28 cellular contexts compared by ENCODE assay signal in the genomic region with DNA sequence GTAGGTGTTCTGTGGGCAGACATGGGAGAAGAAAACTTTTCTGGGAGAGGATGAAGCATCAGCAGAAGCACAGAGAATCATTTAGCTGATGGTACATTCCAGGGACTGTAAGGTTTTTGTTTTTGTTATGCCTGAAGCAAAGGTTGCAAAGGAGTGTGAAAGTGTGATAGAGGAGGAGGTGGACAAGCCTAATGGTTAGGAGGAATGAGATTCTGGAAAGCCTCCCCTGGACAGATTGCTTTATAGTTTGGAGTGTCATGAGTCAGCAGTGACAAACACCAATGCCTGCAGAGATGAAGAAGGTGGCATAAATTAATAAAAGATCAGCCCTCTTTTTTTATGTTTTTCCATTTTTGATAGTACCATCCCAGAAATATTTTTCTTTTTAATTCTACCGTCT.
"Had no signal": no experiment of that assay in that cellular context is flagged by ENCODE, and none has a peak within 500 bp of the region (broad histone marks: within the 10 kb centered on the region; RNA-seq: fewer than 3 reads in every experiment).

No MANE protein-coding gene starts in this region.

- H2AFZ ChIP-seq: hepatocyte, neural progenitor cell, parathyroid adenoma had no signal

- H3K4me1 Mint-ChIP-seq: naive thymus-derived CD8-positive, alpha-beta T cell; nephron; neural progenitor cell; stimulated activated memory B cell treated with anti-CD40 and anti-IgM and Interleukin-4, amounts not matched to agents 10 μg/mL and 1 μg/mL and 100 μg/mL, for 72 hours; stimulated activated naive CD8-positive, alpha-beta T cell treated with anti-CD3 and anti-CD28 coated beads, Interleukin-15, amount 100 ng/mL, for 72 hours had no signal

- H3K27me3 Mint-ChIP-seq: naive thymus-derived CD8-positive, alpha-beta T cell; stimulated activated memory B cell treated with anti-CD40 and anti-IgM and Interleukin-4, amounts not matched to agents 10 μg/mL and 1 μg/mL and 100 μg/mL, for 72 hours; stimulated activated naive CD8-positive, alpha-beta T cell treated with anti-CD3 and anti-CD28 coated beads, Interleukin-15, amount 100 ng/mL, for 72 hours had no signal

- H3K4me1 ChIP-seq: left lung, lower lobe of right lung, neural progenitor cell, parathyroid adenoma, psoas muscle, right atrium auricular region, right lobe of liver, upper lobe of left lung, vagina had no signal

- H3K9me3 Mint-ChIP-seq: naive thymus-derived CD8-positive, alpha-beta T cell; nephron; neural progenitor cell; stimulated activated memory B cell treated with anti-CD40 and anti-IgM and Interleukin-4, amounts not matched to agents 10 μg/mL and 1 μg/mL and 100 μg/mL, for 72 hours; stimulated activated naive CD8-positive, alpha-beta T cell treated with anti-CD3 and anti-CD28 coated beads, Interleukin-15, amount 100 ng/mL, for 72 hours had no signal

- H3K4me3 Mint-ChIP-seq: naive thymus-derived CD8-positive, alpha-beta T cell; nephron; neural progenitor cell; stimulated activated memory B cell treated with anti-CD40 and anti-IgM and Interleukin-4, amounts not matched to agents 10 μg/mL and 1 μg/mL and 100 μg/mL, for 72 hours; stimulated activated naive CD8-positive, alpha-beta T cell treated with anti-CD3 and anti-CD28 coated beads, Interleukin-15, amount 100 ng/mL, for 72 hours had no signal

- H3K79me2 ChIP-seq: hepatocyte, parathyroid adenoma had no signal

- H3K36me3 Mint-ChIP-seq: neural progenitor cell had no signal

- H3K27ac Mint-ChIP-seq: naive thymus-derived CD8-positive, alpha-beta T cell; nephron; neural progenitor cell; stimulated activated memory B cell treated with anti-CD40 and anti-IgM and Interleukin-4, amounts not matched to agents 10 μg/mL and 1 μg/mL and 100 μg/mL, for 72 hours had no signal

- H3K4me2 ChIP-seq: hepatocyte, neural progenitor cell, smooth muscle cell had no signal

- DNase-seq: islet precursor cell; left colon; left lung; lower lobe of right lung; mammary epithelial cell; mesenchymal stem cell; naive thymus-derived CD8-positive, alpha-beta T cell; occipital lobe; psoas muscle; right lobe of liver; stimulated activated CD4-positive, alpha-beta T cell treated with anti-CD3 and anti-CD28 coated beads, Interleukin-1b, Interleukin-23, amount 100 ng/mL, for 48 hours; stimulated activated CD4-positive, alpha-beta T cell treated with anti-CD3 and anti-CD28 coated beads, Interleukin-2, amount 100 ng/mL, for 48 hours; stimulated activated CD4-positive, alpha-beta T cell treated with anti-CD3 and anti-CD28 coated beads, Interleukin-4, amount 100 ng/mL, for 4 hours; stimulated activated CD8-positive, alpha-beta memory T cell treated with anti-CD3 and anti-CD28 coated beads, Interleukin-4, amount 100 ng/mL, for 48 hours; stimulated activated naive CD4-positive, alpha-beta T cell treated with Interleukin-2 at 50 U/mL for 16 hours; stimulated activated naive CD8-positive, alpha-beta T cell treated with anti-CD3 and anti-CD28 coated beads, Interleukin-15, amount 100 ng/mL, for 72 hours; substantia nigra; transverse colon; upper lobe of left lung had no signal

- H3K27ac ChIP-seq: hepatocyte, left lung, lower lobe of right lung, neural progenitor cell, neutrophil, parathyroid adenoma, psoas muscle, right atrium auricular region, right lobe of liver, transverse colon, upper lobe of left lung, vagina had no signal

- H3K9me3 ChIP-seq: left lung, lower lobe of right lung, neutrophil, psoas muscle, right atrium auricular region, right lobe of liver, transverse colon, upper lobe of left lung, vagina had no signal

- H3K4me3 ChIP-seq: hepatocyte, left lung, lower lobe of right lung, neural progenitor cell, psoas muscle, right atrium auricular region, right lobe of liver, smooth muscle cell, transverse colon, upper lobe of left lung, vagina had no signal

- H3K9ac ChIP-seq: neural progenitor cell, parathyroid adenoma had no signal

- H3K36me3 ChIP-seq: left lung, lower lobe of right lung, neural progenitor cell, neutrophil, right atrium auricular region, right lobe of liver, transverse colon, upper lobe of left lung, vagina had no signal

- ATAC-seq: left colon; left lung; lower lobe of right lung; naive thymus-derived CD8-positive, alpha-beta T cell; psoas muscle; right lobe of liver; stimulated activated memory B cell treated with anti-CD40 and anti-IgM and Interleukin-4, amounts not matched to agents 10 μg/mL and 1 μg/mL and 100 μg/mL, for 72 hours; stimulated activated naive CD8-positive, alpha-beta T cell treated with anti-CD3 and anti-CD28 coated beads, Interleukin-15, amount 100 ng/mL, for 72 hours had no signal

- H3K27me3 ChIP-seq: hepatocyte, left lung, neural progenitor cell, neutrophil, right atrium auricular region, right lobe of liver, transverse colon, upper lobe of left lung, vagina had no signal
